ENCODE assay signal across 1 cellular context in genomic region chr18:657311-657997, GRCh38.
TF ChIP-seq lines count a peak whose summit lies in the region.

TSS of gene TYMS (plus strand) at chr18:657653. CDS start at chr18:657743, 90 bp downstream.

TF ChIP-seq in HepG2, 621 proteins besides CTCF, POLR2A, EP300 and RAD21 (continued from another document and continues in another):
- no peak for TF ChIP-seq ARID3A (IDR thresholded peaks at IDR 0.05; ENCODE audit: low read depth, low read length)
- TF ChIP-seq EEA1 (CRISPR knock-in tag; IDR thresholded peaks at IDR 0.05; ENCODE audit: borderline replicate concordance) = no peak
- no peak; the same call in 1 of the 2 replicates for TF ChIP-seq ZIK1 (CRISPR knock-in tag; IDR thresholded peaks at IDR 0.05; ENCODE audit: borderline replicate concordance, low read depth)
- TF ChIP-seq, protein P1, sequence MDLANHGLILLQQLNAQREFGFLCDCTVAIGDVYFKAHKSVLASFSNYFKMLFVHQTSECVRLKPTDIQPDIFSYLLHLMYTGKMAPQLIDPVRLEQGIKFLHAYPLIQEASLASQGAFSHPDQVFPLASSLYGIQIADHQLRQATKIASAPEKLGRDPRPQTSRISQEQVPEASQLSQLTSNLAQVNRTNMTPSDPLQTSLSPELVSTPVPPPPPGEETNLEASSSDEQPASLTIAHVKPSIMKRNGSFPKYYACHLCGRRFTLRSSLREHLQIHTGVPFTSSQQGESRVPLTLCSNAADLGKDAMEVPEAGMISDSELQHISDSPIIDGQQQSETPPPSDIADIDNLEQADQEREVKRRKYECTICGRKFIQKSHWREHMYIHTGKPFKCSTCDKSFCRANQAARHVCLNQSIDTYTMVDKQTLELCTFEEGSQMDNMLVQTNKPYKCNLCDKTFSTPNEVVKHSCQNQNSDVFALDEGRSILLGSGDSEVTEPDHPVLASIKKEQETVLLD (CRISPR knock-in tag; IDR thresholded peaks at IDR 0.05; ENCODE audit: low read depth) = peak; percentile 82
- TF ChIP-seq MTA1 (CRISPR knock-in tag; IDR thresholded peaks at IDR 0.05; ENCODE audit: borderline replicate concordance) = 0 out of 2 replicates have a peak, but pooled peaks have one; percentile 16
- TF ChIP-seq FUBP1 (CRISPR knock-in tag; IDR thresholded peaks at IDR 0.05; ENCODE audit: borderline replicate concordance) = no peak
- 0 out of 2 replicates have a peak, but pooled peaks have one; percentile 12 for TF ChIP-seq ZNF589 (CRISPR knock-in tag; conservative IDR thresholded peaks at IDR 0.05)
- TF ChIP-seq, protein P2, sequence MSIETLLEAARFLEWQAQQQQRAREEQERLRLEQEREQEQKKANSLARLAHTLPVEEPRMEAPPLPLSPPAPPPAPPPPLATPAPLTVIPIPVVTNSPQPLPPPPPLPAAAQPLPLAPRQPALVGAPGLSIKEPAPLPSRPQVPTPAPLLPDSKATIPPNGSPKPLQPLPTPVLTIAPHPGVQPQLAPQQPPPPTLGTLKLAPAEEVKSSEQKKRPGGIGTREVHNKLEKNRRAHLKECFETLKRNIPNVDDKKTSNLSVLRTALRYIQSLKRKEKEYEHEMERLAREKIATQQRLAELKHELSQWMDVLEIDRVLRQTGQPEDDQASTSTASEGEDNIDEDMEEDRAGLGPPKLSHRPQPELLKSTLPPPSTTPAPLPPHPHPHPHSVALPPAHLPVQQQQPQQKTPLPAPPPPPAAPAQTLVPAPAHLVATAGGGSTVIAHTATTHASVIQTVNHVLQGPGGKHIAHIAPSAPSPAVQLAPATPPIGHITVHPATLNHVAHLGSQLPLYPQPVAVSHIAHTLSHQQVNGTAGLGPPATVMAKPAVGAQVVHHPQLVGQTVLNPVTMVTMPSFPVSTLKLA (IDR thresholded peaks at IDR 0.05) = no peak
- no peak; the same call in none of the 2 replicates for TF ChIP-seq GATAD2A (CRISPR knock-in tag; IDR thresholded peaks at IDR 0.05)
- TF ChIP-seq ARID2 (CRISPR knock-in tag; IDR thresholded peaks at IDR 0.05; ENCODE audit: borderline replicate concordance) = 0 out of 2 replicates have a peak, but pooled peaks have one; percentile 46
- 0 out of 2 replicates have a peak, but pooled peaks have one; percentile 22 for TF ChIP-seq ZSCAN25 (CRISPR knock-in tag; IDR thresholded peaks at IDR 0.05)
- peak; percentile 92 for TF ChIP-seq ASH2L (IDR thresholded peaks at IDR 0.05; ENCODE audit: insufficient read length, low read depth, low read length)
- no peak for TF ChIP-seq NCOR1 (IDR thresholded peaks at IDR 0.05; ENCODE audit: borderline replicate concordance, low read length)
- TF ChIP-seq ZMYM4 (CRISPR knock-in tag; IDR thresholded peaks at IDR 0.05) = peak; percentile 55; the same call in 1 of the 2 replicates
- 0 out of 2 replicates have a peak, but pooled peaks have one; percentile 15 for TF ChIP-seq ELF4 (CRISPR knock-in tag; IDR thresholded peaks at IDR 0.05; ENCODE audit: borderline replicate concordance)
- TF ChIP-seq ZNF292 (CRISPR knock-in tag; IDR thresholded peaks at IDR 0.05; ENCODE audit: borderline replicate concordance, low read depth) = peak; percentile 37; the same call in 1 of the 2 replicates
- TF ChIP-seq SP5 (CRISPR knock-in tag; IDR thresholded peaks at IDR 0.05; ENCODE audit: borderline replicate concordance, low read depth) = peak; percentile 49; the same call in 1 of the 2 replicates
- no peak for TF ChIP-seq SMC3 (IDR thresholded peaks at IDR 0.05; ENCODE audit: low read length)
- TF ChIP-seq, protein P3, sequence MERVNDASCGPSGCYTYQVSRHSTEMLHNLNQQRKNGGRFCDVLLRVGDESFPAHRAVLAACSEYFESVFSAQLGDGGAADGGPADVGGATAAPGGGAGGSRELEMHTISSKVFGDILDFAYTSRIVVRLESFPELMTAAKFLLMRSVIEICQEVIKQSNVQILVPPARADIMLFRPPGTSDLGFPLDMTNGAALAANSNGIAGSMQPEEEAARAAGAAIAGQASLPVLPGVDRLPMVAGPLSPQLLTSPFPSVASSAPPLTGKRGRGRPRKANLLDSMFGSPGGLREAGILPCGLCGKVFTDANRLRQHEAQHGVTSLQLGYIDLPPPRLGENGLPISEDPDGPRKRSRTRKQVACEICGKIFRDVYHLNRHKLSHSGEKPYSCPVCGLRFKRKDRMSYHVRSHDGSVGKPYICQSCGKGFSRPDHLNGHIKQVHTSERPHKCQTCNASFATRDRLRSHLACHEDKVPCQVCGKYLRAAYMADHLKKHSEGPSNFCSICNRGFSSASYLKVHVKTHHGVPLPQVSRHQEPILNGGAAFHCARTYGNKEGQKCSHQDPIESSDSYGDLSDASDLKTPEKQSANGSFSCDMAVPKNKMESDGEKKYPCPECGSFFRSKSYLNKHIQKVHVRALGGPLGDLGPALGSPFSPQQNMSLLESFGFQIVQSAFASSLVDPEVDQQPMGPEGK (CRISPR knock-in tag; IDR thresholded peaks at IDR 0.05) = peak; percentile 83
- no peak for TF ChIP-seq ZNF276 (CRISPR knock-in tag; IDR thresholded peaks at IDR 0.05; ENCODE audit: low read depth)
- TF ChIP-seq TBX2 (CRISPR knock-in tag; IDR thresholded peaks at IDR 0.05; ENCODE audit: borderline replicate concordance) = peak; percentile 60; the same call in 1 of the 2 replicates
- peak; percentile 14; the same call in 1 of the 2 replicates for TF ChIP-seq MAZ (IDR thresholded peaks at IDR 0.05; ENCODE audit: borderline replicate concordance, low read depth, low read length)
- peak; percentile 83 for TF ChIP-seq MAZ (CRISPR knock-in tag; IDR thresholded peaks at IDR 0.05; ENCODE audit: low read depth)
- TF ChIP-seq, protein P4, sequence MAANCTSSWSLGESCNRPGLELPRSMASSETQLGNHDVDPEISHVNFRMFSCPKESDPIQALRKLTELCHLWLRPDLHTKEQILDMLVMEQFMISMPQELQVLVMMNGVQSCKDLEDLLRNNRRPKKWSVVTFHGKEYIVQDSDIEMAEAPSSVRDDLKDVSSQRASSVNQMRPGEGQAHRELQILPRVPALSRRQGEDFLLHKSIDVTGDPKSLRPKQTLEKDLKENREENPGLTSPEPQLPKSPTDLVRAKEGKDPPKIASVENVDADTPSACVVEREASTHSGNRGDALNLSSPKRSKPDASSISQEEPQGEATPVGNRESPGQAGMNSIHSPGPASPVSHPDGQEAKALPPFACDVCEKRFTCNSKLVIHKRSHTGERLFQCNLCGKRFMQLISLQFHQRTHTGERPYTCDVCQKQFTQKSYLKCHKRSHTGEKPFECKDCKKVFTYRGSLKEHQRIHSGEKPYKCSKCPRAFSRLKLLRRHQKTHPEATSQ (CRISPR knock-in tag; IDR thresholded peaks at IDR 0.05; ENCODE audit: borderline replicate concordance) = peak; percentile 62; the same call in 1 of the 2 replicates
- TF ChIP-seq CBX2 (IDR thresholded peaks at IDR 0.05; ENCODE audit: low read depth, low read length) = no peak
- no peak for TF ChIP-seq CBX2 (CRISPR knock-in tag; IDR thresholded peaks at IDR 0.05; ENCODE audit: low read depth)
- peak; percentile 61; the same call in 1 of the 2 replicates for TF ChIP-seq ZNF205 (CRISPR knock-in tag; IDR thresholded peaks at IDR 0.05)
- TF ChIP-seq GMEB2 (CRISPR knock-in tag; IDR thresholded peaks at IDR 0.05; ENCODE audit: low read depth) = 0 out of 2 replicates have a peak, but pooled peaks have one; percentile 25
- TF ChIP-seq ZNF207 (IDR thresholded peaks at IDR 0.05; ENCODE audit: borderline replicate concordance) = no peak
- peak; percentile 39; the same call in 1 of the 2 replicates for TF ChIP-seq SNAPC4 (CRISPR knock-in tag; IDR thresholded peaks at IDR 0.05)
- TF ChIP-seq ZKSCAN1 (IDR thresholded peaks at IDR 0.05; ENCODE audit: low read length) = no peak
- TF ChIP-seq, protein P5, sequence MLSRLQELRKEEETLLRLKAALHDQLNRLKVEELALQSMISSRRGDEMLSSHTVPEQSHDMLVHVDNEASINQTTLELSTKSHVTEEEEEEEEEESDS (CRISPR knock-in tag; IDR thresholded peaks at IDR 0.05; ENCODE audit: borderline replicate concordance) = peak; percentile 54; the same call in 1 of the 2 replicates
- peak; percentile 55; the same call in 1 of the 2 replicates for TF ChIP-seq ZFP90 (CRISPR knock-in tag; IDR thresholded peaks at IDR 0.05; ENCODE audit: borderline replicate concordance)
- peak; percentile 64; the same call in 1 of the 2 replicates for TF ChIP-seq HOXA5 (CRISPR knock-in tag; IDR thresholded peaks at IDR 0.05)
